ENCODE assay signal across 22 cellular contexts in genomic region chr5:137126829-137127228, GRCh38.
"Had no signal": no experiment of that assay in that cellular context is flagged by ENCODE, and none has a peak within 500 bp of the region (broad histone marks: within the 10 kb centered on the region; RNA-seq: fewer than 3 reads in every experiment).

No MANE protein-coding gene starts in this region.

- FAIRE-seq: islet of Langerhans had no signal

- H3K4me3 ChIP-seq: coronary artery, esophagus squamous epithelium, heart left ventricle, mucosa of descending colon, spleen, stomach, thoracic aorta, transverse colon had no signal

- DNase-seq: effector CD4-positive, alpha-beta T cell; esophagus squamous epithelium; foreskin melanocyte; heart left ventricle; hypothalamus; mucosa of descending colon; naive thymus-derived CD8-positive, alpha-beta T cell; posterior cingulate gyrus; spleen; stimulated activated CD4-positive, alpha-beta T cell treated with anti-CD3 and anti-CD28 coated beads, Interleukin-15, amount 100 ng/mL, for 24 hours; stimulated activated CD4-positive, alpha-beta T cell treated with anti-CD3 and anti-CD28 coated beads, Interleukin-1b, Interleukin-23, amount 100 ng/mL, for 48 hours; stimulated activated CD4-positive, alpha-beta T cell treated with anti-CD3 and anti-CD28 coated beads, Interleukin-4, amount 100 ng/mL, for 24 hours; stimulated activated naive CD4-positive, alpha-beta T cell; stomach; substantia nigra; transverse colon had no signal

- ATAC-seq: heart left ventricle; left lobe of liver; mucosa of descending colon; naive thymus-derived CD8-positive, alpha-beta T cell; sciatic nerve had no signal

- H3K4me1 ChIP-seq: spleen, stomach had no signal

- H3K9me3 ChIP-seq: esophagus squamous epithelium, heart left ventricle, mucosa of descending colon, neutrophil, stomach, thoracic aorta, transverse colon had no signal

- H3K27me3 ChIP-seq: heart left ventricle, neutrophil, stomach, transverse colon had no signal

- H3K27ac ChIP-seq: coronary artery, esophagus squamous epithelium, heart left ventricle, neutrophil, spleen, stomach, thoracic aorta, transverse colon had no signal

- H3K36me3 ChIP-seq: esophagus squamous epithelium, heart left ventricle, neutrophil, spleen, stomach, thoracic aorta, transverse colon had no signal
